Comparison of ENCODE assay signal across 12 cellular contexts in the genomic region with DNA sequence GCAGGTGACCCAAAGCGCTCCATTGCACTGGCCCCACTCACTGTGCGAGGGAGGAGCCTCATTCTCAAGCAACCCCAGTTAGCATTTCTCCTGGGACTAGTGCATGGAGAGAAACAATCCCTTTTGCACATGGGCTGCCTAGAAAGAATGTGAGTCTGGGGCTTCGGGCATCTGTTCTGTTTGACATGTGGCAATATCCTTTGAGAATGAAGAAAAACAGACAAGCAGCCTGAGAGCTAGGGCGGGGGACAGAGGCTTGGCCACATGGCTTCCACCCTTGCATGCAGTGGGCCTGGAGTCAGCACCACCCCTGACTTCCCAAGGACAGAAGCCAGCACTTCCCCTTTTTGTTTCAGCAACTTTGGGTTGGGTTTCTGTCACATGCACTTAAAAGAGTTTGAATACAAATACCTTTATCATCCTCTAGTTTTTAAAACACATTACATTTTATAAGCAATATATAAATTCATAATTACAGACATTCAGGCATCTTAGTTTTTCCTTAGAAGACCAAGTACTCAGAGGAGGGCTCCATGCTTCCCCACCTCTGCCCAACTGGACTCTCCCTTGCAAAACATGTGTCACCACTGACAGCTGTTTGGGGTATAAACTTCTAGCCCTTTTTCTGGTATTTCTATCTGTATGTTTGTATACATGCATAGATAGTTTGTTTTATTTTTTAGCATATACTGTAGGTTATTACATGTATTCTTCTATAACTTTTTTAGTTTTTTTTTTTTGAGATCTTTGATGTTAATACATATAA.
DNase-seq lines count a peak whose midpoint lies in the region; ATAC-seq and TF ChIP-seq lines count a peak whose summit lies in the region.
"Had no signal": no experiment of that assay in that cellular context is flagged by ENCODE, and none has a peak within 500 bp of the region (broad histone marks: within the 10 kb centered on the region; RNA-seq: fewer than 3 reads in every experiment).

No MANE protein-coding gene starts in this region.

- H3K4me1 Mint-ChIP-seq in neural crest cell, result no peaks in the 10 kb centered on the region

- TF ChIP-seq CTCF in neural crest cell (conservative IDR thresholded peaks at IDR 0.05) (no peak), RWPE1 (conservative IDR thresholded peaks at IDR 0.05; ENCODE audit: low read depth) (no peak)

- no peaks in the 10 kb centered on the region for H3F3A ChIP-seq in GM23248 (ENCODE audit: insufficient read depth)

- 22% methylated on average over 4 of the region's 4 CpGs for WGBS in GM23248 (ENCODE audit: low coverage in 1 of 2, low lambda C conversion rate in 2 of 2, missing lambda C conversion rate in 2 of 2), 2 experiments

- no peaks in the 10 kb centered on the region for H3K9me3 ChIP-seq in GM23248 (ENCODE audit: low read depth)

- DNase-seq in UCSD-AML1 (lab: John Stamatoyannopoulos, UW; ENCODE audit: unreplicated experiment) (peak; percentile 48), neural crest cell (ENCODE audit: low read depth, low spot score) (no peak), RWPE1 (ENCODE audit: low spot score) (no peak), GM23248 (no peak)
- DNase-seq in stimulated activated CD4-positive, alpha-beta T cell treated with anti-CD3 and anti-CD28 coated beads, Interleukin-12 subunit alpha, Interleukin-12 subunit beta, amount 100 ng/mL, for 4 hours, result no peak
- DNase-seq: activated naive CD4-positive, alpha-beta T cell; DMS153 had no signal

- no peaks in the 10 kb centered on the region for H4K20me1 ChIP-seq in GM23248 (ENCODE audit: insufficient read depth)

- CTCF ChIA-PET in RWPE1 (lab: Yijun Ruan, JAX), result no interaction called here

- H3K9ac ChIP-seq in GM23248, result no peak overlapping the region

- H3K27ac Mint-ChIP-seq in neural crest cell (ENCODE audit: unreplicated experiment), result peak overlapping the region; percentile 50

- H3K4me3 ChIP-seq in GM23248, result no peak overlapping the region
- H3K4me3 ChIP-seq: dorsolateral prefrontal cortex, hepatocyte had no signal

- peak; percentile 76 for ATAC-seq in GM18868 (IDR thresholded peaks at IDR 0.05; ENCODE audit: unreplicated experiment)
- peak; percentile 48 for ATAC-seq in HG03354 (IDR thresholded peaks at IDR 0.05; ENCODE audit: poor library complexity, severe bottlenecking, unreplicated experiment)
- ATAC-seq in HG03159 (IDR thresholded peaks at IDR 0.05; ENCODE audit: unreplicated experiment), result no peak

- POLR2A ChIA-PET in RWPE1 (lab: Yijun Ruan, JAX; ENCODE audit: low non-redundant PET), result no interaction called here

- H3K36me3 Mint-ChIP-seq in neural crest cell (ENCODE audit: low read depth), result no peaks in the 10 kb centered on the region

- H3K4me2 ChIP-seq in GM23248 (ENCODE audit: unreplicated experiment), result no peak overlapping the region
- H3K4me2 ChIP-seq: hepatocyte had no signal

- no peak overlapping the region for H3K4me3 Mint-ChIP-seq in neural crest cell

- in situ Hi-C loops in GM23248 (cut with MboI), result no loop called here

- no peaks in the 10 kb centered on the region for H3K79me2 ChIP-seq in GM23248 (ENCODE audit: insufficient read depth)
- H3K79me2 ChIP-seq: hepatocyte had no signal

- H3K27me3 ChIP-seq in GM23248 (replicated peaks; ENCODE audit: insufficient read depth), result peaks cover 30% of the 10 kb centered on the region; the same call in 1 of the 2 replicates
- H3K27me3 ChIP-seq: dorsolateral prefrontal cortex, hepatocyte had no signal

- no peak overlapping the region for H3K27ac ChIP-seq in RWPE1
- no peak overlapping the region for H3K27ac ChIP-seq in GM23248
- H3K27ac ChIP-seq: dorsolateral prefrontal cortex, hepatocyte had no signal

- no peaks in the 10 kb centered on the region for H3K4me1 ChIP-seq in GM23248 (ENCODE audit: insufficient read depth)

- no peaks in the 10 kb centered on the region for H3K36me3 ChIP-seq in GM23248 (ENCODE audit: low read depth)

- H3K9me2 ChIP-seq in GM23248 (ENCODE audit: insufficient read depth), result no peaks in the 10 kb centered on the region

- H3K9me3 Mint-ChIP-seq in neural crest cell, result peaks cover 3% of the 10 kb centered on the region

- no peaks in the 10 kb centered on the region for H3K27me3 Mint-ChIP-seq in neural crest cell (ENCODE audit: low read depth)

- no peak overlapping the region for H2AFZ ChIP-seq in GM23248
- H2AFZ ChIP-seq: hepatocyte had no signal
